Comparison of ENCODE assay signal across 1 cellular context in genomic region chr14:89614009-89614691, GRCh38.
TF ChIP-seq lines count a peak whose summit lies in the region.

No MANE protein-coding gene starts in this region.

TF ChIP-seq in H1, 55 proteins besides CTCF, POLR2A, EP300 and RAD21 (continued from another document):
- no peak for TF ChIP-seq USF2 (IDR thresholded peaks at IDR 0.05; ENCODE audit: low read length)
- TF ChIP-seq SRF (IDR thresholded peaks at IDR 0.05; ENCODE audit: low read depth, low read length), result no peak
- no peak for TF ChIP-seq JUND (IDR thresholded peaks at IDR 0.05; ENCODE audit: low read length)
- no peak for TF ChIP-seq HDAC6 (IDR thresholded peaks at IDR 0.05; ENCODE audit: low read depth, low read length)
